1 cellular context compared by ENCODE assay signal in genomic region chr4:41160010-41160789, GRCh38.
TF ChIP-seq lines count a peak whose summit lies in the region.

No MANE protein-coding gene starts in this region.

TF ChIP-seq in SK-N-SH, 30 proteins besides CTCF, POLR2A, EP300 and RAD21 (continued from another document):
- peak; percentile 40 for TF ChIP-seq REST (IDR thresholded peaks at IDR 0.05; ENCODE audit: low read depth, low read length)
